8 cellular contexts compared by ENCODE assay signal in the genomic region with DNA sequence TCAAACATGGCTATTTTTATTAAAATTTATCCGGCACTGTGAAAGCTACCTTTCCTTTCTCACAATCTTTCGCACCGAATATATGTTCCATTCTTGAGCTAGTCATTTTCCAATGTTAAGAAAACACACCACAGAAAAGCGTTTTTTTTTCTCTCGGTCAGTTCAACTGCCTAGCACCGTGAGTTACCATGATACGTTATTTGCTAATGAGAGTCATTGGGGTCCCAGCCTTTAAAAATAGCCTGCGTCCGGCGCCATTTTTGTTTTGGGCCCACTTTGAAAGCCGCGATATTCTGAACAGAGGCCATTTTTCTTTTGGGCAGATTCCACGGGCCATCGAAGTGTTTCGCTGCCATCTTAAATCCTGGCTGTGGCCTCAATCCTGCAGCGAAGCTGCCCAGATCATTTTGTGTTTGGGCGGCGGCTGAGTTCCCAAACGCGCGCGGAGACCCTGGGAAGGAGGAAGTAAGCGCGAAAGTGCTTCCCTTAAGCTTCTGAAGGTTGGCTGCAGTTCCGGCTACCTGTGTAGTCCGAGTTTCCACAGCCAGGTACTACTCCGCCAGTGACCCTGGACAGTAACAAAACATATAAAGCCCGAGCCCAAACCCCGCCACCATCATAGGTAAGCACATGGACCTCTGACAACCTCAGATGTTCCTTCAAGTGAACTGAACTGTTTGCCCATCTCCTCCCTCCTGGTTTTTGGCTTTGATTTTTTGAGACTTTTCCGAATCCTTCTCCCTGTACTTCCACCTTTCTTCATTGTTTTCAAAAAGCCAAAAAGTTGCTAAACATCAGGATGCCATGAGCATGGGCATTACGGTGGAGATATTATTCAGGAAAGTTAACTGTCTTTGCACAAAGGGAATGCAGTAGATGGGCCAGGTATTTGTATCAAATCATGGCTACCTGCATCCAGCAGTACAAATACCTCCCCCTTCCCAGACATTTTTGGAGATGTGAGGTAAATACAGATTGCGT. TPM values are rescaled to one million over a fixed set of nuclear protein-coding genes. Genes with fewer than 3 reads are reported as not detected.
DNase-seq lines count a peak whose midpoint lies in the region; ATAC-seq and TF ChIP-seq lines count a peak whose summit lies in the region.

A gene (plus strand): TSS at position 474 of the 981 bp plus-strand sequence. CDS start 22,900 bp downstream, outside the sequence.

- H3K79me2 ChIP-seq in PC-9 (ENCODE audit: low read depth), result peaks cover 71% of the 10 kb centered on the region

- in situ Hi-C loops in KBM-7 (cut with MboI; ENCODE audit: low pct_unique_long_range_greater_than_20kb, low sequenced_read_pairs), result no loop called here

- DNase-seq in DMS53 treated with DMSO at 0.1 percent for 48 hours (lab: John Stamatoyannopoulos, UW; ENCODE audit: unreplicated experiment), result peak; percentile 98
- peak; percentile 97 for DNase-seq in KBM-7
- DNase-seq in PC-9, result peak; percentile 90 to 92
- DNase-seq in activated T-cell treated with anti-CD3 and anti-CD28 coated beads, Interleukin-2, amount 50 U/mL, for 4 hours, result peak; percentile 78
- DNase-seq in stimulated activated CD8-positive, alpha-beta memory T cell treated with anti-CD3 and anti-CD28 coated beads, Interleukin-4, amount 100 ng/mL, for 48 hours, result peak; percentile 85

- peak within 1 kb of the TSS; percentile 83 for H3K4me2 ChIP-seq in PC-9

- no peak for TF ChIP-seq CTCF in PC-9 (conservative IDR thresholded peaks at IDR 0.05)

- TSS peak; percentile 77 for BruUV-seq in PC-9 (replicated peaks; lab: Mats Ljungman, UMichigan)

- intact Hi-C loops in PC-9 (cut with micrococcal nuclease; ENCODE audit: unreplicated experiment), result loop anchor here (1.0 to 10.0 kb wide), 9 partner anchors 101 to 1460 kb away; a partner anchor contains a TSS

- CTCF ChIA-PET in PC-9 (lab: Charles Lee), result interaction anchor here (0.6 kb wide), 1 partner anchor 205 kb away, joined by 4 read pairs; no protein-coding TSS in a partner anchor

- H3K27me3 ChIP-seq in PC-9 (ENCODE audit: insufficient read depth, low read depth) (no peaks in the 10 kb centered on the region), esophagus (ENCODE audit: control insufficient read depth in 1 of 2, insufficient read depth in 2 of 2, low read length in 2 of 2) (no peaks in the 10 kb centered on the region), mucosa of rectum (ENCODE audit: control insufficient read depth in 2 of 2, insufficient read depth in 2 of 2, low read length in 2 of 2) (no peaks in the 10 kb centered on the region)

- H3K4me1 Mint-ChIP-seq in activated T-cell treated with anti-CD3 and anti-CD28 coated beads, Interleukin-2, amount 50 U/mL, for 4 hours (ENCODE audit: low read depth), result peaks cover 46% of the 10 kb centered on the region

- H3K9me2 ChIP-seq in PC-9 (ENCODE audit: insufficient read depth), result no peaks in the 10 kb centered on the region

- H4K20me1 ChIP-seq in PC-9 (ENCODE audit: insufficient read depth), result no peaks in the 10 kb centered on the region

- ATAC-seq in GM21723 (IDR thresholded peaks at IDR 0.05; ENCODE audit: unreplicated experiment), result peak; percentile 59
- ATAC-seq in activated T-cell treated with anti-CD3 and anti-CD28 coated beads, Interleukin-2, amount 50 U/mL, for 4 hours, result peak; percentile 62 to 67

- H3K9me3 Mint-ChIP-seq in activated T-cell treated with anti-CD3 and anti-CD28 coated beads, Interleukin-2, amount 50 U/mL, for 4 hours, result no peaks in the 10 kb centered on the region

- H3K27ac ChIP-seq in PC-9, result peak within 1 kb of the TSS; percentile 96
- peak within 1 kb of the TSS; percentile 94 to 97 for H3K27ac ChIP-seq in esophagus (ENCODE audit: low read depth in 2 of 2, low read length in 1 of 2)
- peak within 1 kb of the TSS; percentile 93 to 95 for H3K27ac ChIP-seq in mucosa of rectum (ENCODE audit: low read depth in 2 of 2, low read length in 2 of 2)

- H3K36me3 ChIP-seq in PC-9 (ENCODE audit: low read depth) (no peaks in the 10 kb centered on the region), esophagus (ENCODE audit: control insufficient read depth in 2 of 2, insufficient read depth in 2 of 2, low read length in 1 of 2) (no peaks in the 10 kb centered on the region), mucosa of rectum (ENCODE audit: control insufficient read depth in 2 of 2, insufficient read depth in 2 of 2, low read length in 2 of 2) (no peaks in the 10 kb centered on the region)

- H3K9me3 ChIP-seq in PC-9 (ENCODE audit: insufficient read depth, low read depth) (no peaks in the 10 kb centered on the region), esophagus (ENCODE audit: control insufficient read depth in 2 of 2, insufficient read depth in 1 of 2, low read depth in 1 of 2, low read length in 1 of 2) (no peaks in the 10 kb centered on the region), mucosa of rectum (ENCODE audit: control insufficient read depth in 2 of 2, low read length in 2 of 2) (no peaks in the 10 kb centered on the region)

- H3K4me1 ChIP-seq in PC-9 (replicated peaks; ENCODE audit: insufficient read depth) (no peaks in the 10 kb centered on the region; the same call in 1 of the 2 replicates), esophagus (ENCODE audit: control insufficient read depth in 2 of 2, insufficient read depth in 2 of 2, low read length in 1 of 2) (peaks cover 0 to 3% of the 10 kb centered on the region in 2 donors), mucosa of rectum (ENCODE audit: control insufficient read depth in 2 of 2, insufficient read depth in 2 of 2, low read length in 2 of 2) (peaks cover 6 to 14% of the 10 kb centered on the region in 2 donors)

- H3K4me3 ChIP-seq in PC-9, result peak within 1 kb of the TSS; percentile 90
- H3K4me3 ChIP-seq in esophagus (ENCODE audit: low read depth in 1 of 2, low read length in 2 of 2), result peak within 1 kb of the TSS; percentile 84 to 99
- H3K4me3 ChIP-seq in mucosa of rectum (ENCODE audit: low read length in 2 of 2), result peak within 1 kb of the TSS; percentile 92 to 99

- POLR2A ChIA-PET in PC-9 (lab: Charles Lee; ENCODE audit: unreplicated experiment), result interaction anchor here (0.5 to 1.2 kb wide), 11 partner anchors 9 to 977 kb away, joined by 3 to 9 read pairs (median 5); a partner anchor contains a TSS

- H3K36me3 Mint-ChIP-seq in activated T-cell treated with anti-CD3 and anti-CD28 coated beads, Interleukin-2, amount 50 U/mL, for 4 hours (ENCODE audit: insufficient read depth), result no peaks in the 10 kb centered on the region

- H3K27me3 Mint-ChIP-seq in activated T-cell treated with anti-CD3 and anti-CD28 coated beads, Interleukin-2, amount 50 U/mL, for 4 hours (ENCODE audit: low read depth), result no peaks in the 10 kb centered on the region

- H3K9ac ChIP-seq in mucosa of rectum (ENCODE audit: low read depth in 1 of 2, low read length in 2 of 2), result peak within 1 kb of the TSS; percentile 82 to 98

- peak within 1 kb of the TSS; percentile 87 for H2AFZ ChIP-seq in PC-9

- WGBS in esophagus, 2 donors, result 2% methylated on average over 32 of the region's 32 CpGs

- H3K4me3 Mint-ChIP-seq in activated T-cell treated with anti-CD3 and anti-CD28 coated beads, Interleukin-2, amount 50 U/mL, for 4 hours, result peak within 1 kb of the TSS; percentile 96

- peaks cover 5% of the 10 kb centered on the region; the same call in 1 of the 2 replicates for H3F3A ChIP-seq in PC-9 (ENCODE audit: insufficient read depth, low read depth)

RNA-seq across cellular contexts. Expression of the gene that starts here (rescaled TPM):
- 8.2 and 13.4 TPM in 2 replicates for total RNA-seq in PC-9 (2021)
- 1 to 10 TPM; 3.8 to 4.7 (median 4.6) TPM for total RNA-seq in activated T-cell treated with anti-CD3 and anti-CD28 coated beads, Interleukin-2, amount 50 U/mL, for 4 hours
- polyA plus RNA-seq in esophagus, result 1 to 10 TPM; 1.2 to 4.4 TPM

Comparison
In these comparisons a context has a peak if more than half of its experiments do, and no peak if none do; other contexts are left out.
1. Peak in every context shown above with its lines: DNase-seq, ATAC-seq, H3K4me3 ChIP-seq and H3K27ac ChIP-seq.